8 cellular contexts compared by ENCODE assay signal in genomic region chr5:73497537-73498056, GRCh38. TPM values are rescaled to one million over a fixed set of nuclear protein-coding genes. Genes with fewer than 3 reads are reported as not detected.
DNase-seq lines count a peak whose midpoint lies in the region; ATAC-seq, FAIRE-seq and TF ChIP-seq lines count a peak whose summit lies in the region.

No MANE protein-coding gene starts in this region.

- H3K27ac ChIP-seq in AG04450 (ENCODE audit: low read depth, low read length) (peak overlapping the region; percentile 88), K562 (ENCODE audit: extremely low read depth, low read depth, low read length) (peak overlapping the region; percentile 98), urinary bladder (ENCODE audit: low read depth) (no peak overlapping the region)

- intact Hi-C loops in K562 (cut with micrococcal nuclease) = loop anchor here (5.0 kb wide), 1 partner anchor 45 kb away; no protein-coding TSS in a partner anchor

- H3K27me3 Mint-ChIP-seq in memory B cell = peaks cover 2% of the 10 kb centered on the region

- H3K36me3 ChIP-seq in K562 (ENCODE audit: control insufficient read depth, insufficient read depth, low read length) (peaks cover 34% of the 10 kb centered on the region), urinary bladder (ENCODE audit: insufficient read depth) (peaks cover 6% of the 10 kb centered on the region)

- 1% methylated on average over 15 of the region's 15 CpGs for WGBS in K562 (ENCODE audit: insufficient coverage, low coverage, missing lambda C conversion rate)
- WGBS in urinary bladder = 23% methylated on average over 15 of the region's 15 CpGs

- TF ChIP-seq CTCF in AG04450 (IDR thresholded peaks at IDR 0.05; ENCODE audit: low read depth, low read length) (no peak), K562 (IDR thresholded peaks at IDR 0.05 in 2 of 3, conservative IDR thresholded peaks at IDR 0.05 in 1 of 3; ENCODE audit: insufficient read depth in 2 of 3, low read depth in 1 of 3, low read length in 3 of 3) (no peak)

- peak overlapping the region; percentile 99 to 100 for H3K9ac ChIP-seq in K562 (ENCODE audit: insufficient read depth in 1 of 2, low read depth in 2 of 2, low read length in 2 of 2)

- peak overlapping the region; percentile 100 for H3K27ac Mint-ChIP-seq in memory B cell

- H3K27me3 ChIP-seq in AG04450 (ENCODE audit: control insufficient read depth, insufficient read depth, low read length) (no peaks in the 10 kb centered on the region), K562 (ENCODE audit: control insufficient read depth in 2 of 2, insufficient read depth in 2 of 2, low read length in 2 of 2) (no peaks in the 10 kb centered on the region)

- peak; percentile 54 for FAIRE-seq in K562 (lab: Jason Lieb, UNC)

- peak overlapping the region; percentile 84 for H2AFZ ChIP-seq in K562 (ENCODE audit: low read depth, low read length)

- peak overlapping the region; percentile 99 for H3K4me3 Mint-ChIP-seq in memory B cell

- no peak for TF ChIP-seq POLR2A in K562 (conservative IDR thresholded peaks at IDR 0.05)

- no peaks in the 10 kb centered on the region for H3K9me1 ChIP-seq in K562 (ENCODE audit: control insufficient read depth, insufficient read depth, low read length)

- no peak for TF ChIP-seq EP300 in K562 (IDR thresholded peaks at IDR 0.05; ENCODE audit: low read length)

- H3K4me1 ChIP-seq in K562 (replicated peaks in 1 of 2; ENCODE audit: control insufficient read depth in 2 of 2, insufficient read depth in 2 of 2, low read length in 2 of 2) = peaks cover 3% of the 10 kb centered on the region in 2 experiments; a peak in 4 of 5 replicates
- no peaks in the 10 kb centered on the region for H3K4me1 ChIP-seq in urinary bladder (ENCODE audit: insufficient read depth)

- in situ Hi-C loops in K562 (cut with MboI) = no loop called here

- H3K36me3 Mint-ChIP-seq in memory B cell = peaks cover 13% of the 10 kb centered on the region

- peak overlapping the region; percentile 86 for H3K4me3 ChIP-seq in AG04450 (ENCODE audit: low read depth, low read length)
- peak overlapping the region; percentile 93 for H3K4me3 ChIP-seq in K562
- peak overlapping the region; percentile 96 for H3K4me3 ChIP-seq in urinary bladder (ENCODE audit: low read depth, low read length)

- H4K20me1 ChIP-seq in K562 (replicated peaks; ENCODE audit: control insufficient read depth, insufficient read depth, low read length) = peaks cover 9% of the 10 kb centered on the region; the same call in 1 of the 2 replicates

- H3K4me1 Mint-ChIP-seq in memory B cell = peaks cover 22% of the 10 kb centered on the region

- peak; percentile 7 for ATAC-seq in K562
- no peak for ATAC-seq in memory B cell (ENCODE audit: low read depth)
- no peak for ATAC-seq in GM18498 (IDR thresholded peaks at IDR 0.05; ENCODE audit: unreplicated experiment)

- CTCF ChIA-PET in AG04450 (lab: Charles Lee) (interaction anchor here (0.7 to 3.7 kb wide), 8 partner anchors 10 to 374 kb away, joined by 3 to 25 read pairs (median 4); no protein-coding TSS in a partner anchor), K562 (lab: Yijun Ruan, JAX; ENCODE audit: low intra/inter-chr PET ratio) (no interaction called here)

- no peak for TF ChIP-seq RAD21 in K562 (CRISPR knock-in tag; conservative IDR thresholded peaks at IDR 0.05 in 1 of 2, IDR thresholded peaks at IDR 0.05 in 1 of 2)

- H3K9me3 ChIP-seq in AG04450 (ENCODE audit: control insufficient read depth, insufficient read depth, low read length) = no peaks in the 10 kb centered on the region; the same call in 1 of the 2 replicates
- H3K9me3 ChIP-seq in K562 (replicated peaks; ENCODE audit: control insufficient read depth, insufficient read depth, low read depth, low read length) = no peaks in the 10 kb centered on the region

- TSS peak; percentile 84 for BruUV-seq in K562 (replicated peaks; lab: Mats Ljungman, UMichigan)

- peak overlapping the region; percentile 85 for H3K4me2 ChIP-seq in K562 (ENCODE audit: insufficient read depth, low read length)

- no peaks in the 10 kb centered on the region for H3K9me3 Mint-ChIP-seq in memory B cell

- H3K79me2 ChIP-seq in K562 (ENCODE audit: control insufficient read depth, insufficient read depth, low read length) = peaks cover 53% of the 10 kb centered on the region

- POLR2A ChIA-PET in AG04450 (lab: Yijun Ruan, JAX) = interaction anchor here (0.5 to 1.9 kb wide), 3 partner anchors 10 to 1010 kb away, joined by 3 to 8 read pairs (median 5); partner anchors contain the start of gene FOXD1
- POLR2A ChIA-PET in K562 (lab: Yijun Ruan, JAX) = interaction anchor here (0.7 to 2.5 kb wide), 12 partner anchors 9 to 509 kb away, joined by 3 to 29 read pairs (median 4); partner anchors contain the start of gene FOXD1

- DNase-seq in AG04450 (ENCODE audit: low read depth, low spot score) = no peak
- DNase-seq in HT-29 (ENCODE audit: low spot score) = peak; percentile 12
- DNase-seq in K562 (ENCODE audit: extremely low read depth in 1 of 4, low spot score in 3 of 4) = no peak
- no peak for DNase-seq in memory B cell (ENCODE audit: low spot score in 2 of 2)
- no peak for DNase-seq in SW 1271 (lab: John Stamatoyannopoulos, UW)
- DNase-seq in stimulated activated CD4-positive, alpha-beta T cell treated with anti-CD3 and anti-CD28 coated beads, Interleukin-1b, Interleukin-23, amount 100 ng/mL, for 48 hours = no peak

TF ChIP-seq in K562, 482 proteins besides CTCF, POLR2A, EP300 and RAD21 (continues in another document):
- peak; percentile 0; the same call in 1 of the 2 replicates for TF ChIP-seq VEZF1 (CRISPR knock-in tag; IDR thresholded peaks at IDR 0.05)

RNA-seq across cellular contexts. Expression of gene BTF3, which starts 0.6 kb away (rescaled TPM):
- polyA plus RNA-seq in AG04450 (2011; rRNA removed) (707 and 755 TPM in 2 replicates), K562 (2011; rRNA removed) (761 and 848 TPM in 2 replicates), K562 (2014; fragmentation: Illumina TruSeq; extraction: Trizol) (1,456 and 1,637 TPM in 2 replicates), K562 (2014; fragmentation: Nextera tagmentation; extraction: Ambion mirVana) (1,000 to 10,000 TPM; 1,000 to 1,004 TPM), K562 (2014; rRNA removed) (860 and 925 TPM in 2 replicates), urinary bladder (712 TPM)
- polyA minus RNA-seq in AG04450 (2011; rRNA and poly(A)+ RNA removed) = 359 and 427 TPM in 2 replicates
- total RNA-seq in HT-29 (2014; rRNA removed; shearing (Covaris generic)) = 233 and 255 TPM in 2 replicates
- total RNA-seq in K562 (2011; cell fraction: chromatin; rRNA removed; ENCODE audit: low replicate concordance) = 52.4 and 105 TPM in 2 replicates
- 77.4 and 82.7 TPM in 2 replicates for total RNA-seq in K562 (2011; cell fraction: nucleolus; rRNA removed)
- 133 and 210 TPM in 2 replicates for total RNA-seq in K562 (2011; cell fraction: nucleoplasm; rRNA removed)
- total RNA-seq in K562 (2014; rRNA removed) (500 and 534 TPM in 2 replicates), K562 (2014; rRNA removed; fragmentation: Illumina TruSeq; extraction: Trizol) (775 and 842 TPM in 2 replicates), K562 (2015; rRNA removed; fragmentation: Illumina TruSeq; extraction: Trizol) (754 and 814 TPM in 2 replicates), K562 (2021) (808 and 883 TPM in 2 replicates), urinary bladder (324 TPM)
- polyA plus RNA-seq in K562 (2011; cell fraction: cytosol; rRNA removed) = 199 and 413 TPM in 2 replicates
- polyA plus RNA-seq in K562 (2011; cell fraction: nucleus; rRNA removed) = 206 and 312 TPM in 2 replicates
- 1,014 and 1,078 TPM in 2 replicates for polyA plus RNA-seq in K562 (2012)
- 882 and 931 TPM in 2 replicates for polyA minus RNA-seq in K562 (2011; rRNA and poly(A)+ RNA removed)
- polyA minus RNA-seq in K562 (2011; cell fraction: cytosol; rRNA and poly(A)+ RNA removed) = 300 and 339 TPM in 2 replicates
- 52.6 and 126 TPM in 2 replicates for polyA minus RNA-seq in K562 (2011; cell fraction: nucleus; rRNA and poly(A)+ RNA removed)

RNA-seq across cellular contexts. Expression of gene FOXD1, which starts 49.0 kb away (rescaled TPM):
- polyA plus RNA-seq in AG04450 (2011; rRNA removed) (7.5 and 8.4 TPM in 2 replicates), K562 (2011; rRNA removed) (0.03 TPM in 2 replicates), K562 (2014; fragmentation: Illumina TruSeq; extraction: Trizol) (0.06 and 0.10 TPM in 2 replicates), K562 (2014; fragmentation: Nextera tagmentation; extraction: Ambion mirVana) (not detected), K562 (2014; rRNA removed) (0.20 TPM in 1 of 2 replicates, not detected in the other), urinary bladder (0.30 TPM)
- polyA minus RNA-seq in AG04450 (2011; rRNA and poly(A)+ RNA removed) = 3.7 and 3.9 TPM in 2 replicates
- 0.20 and 0.31 TPM in 2 replicates for total RNA-seq in HT-29 (2014; rRNA removed; shearing (Covaris generic))
- total RNA-seq in K562 (2011; cell fraction: chromatin; rRNA removed; ENCODE audit: low replicate concordance) = not detected in 2 replicates
- total RNA-seq in K562 (2011; cell fraction: nucleolus; rRNA removed) = 0.17 and 0.26 TPM in 2 replicates
- total RNA-seq in K562 (2011; cell fraction: nucleoplasm; rRNA removed) = 0.23 and 0.81 TPM in 2 replicates
- total RNA-seq in K562 (2014; rRNA removed) (0.33 TPM in 1 of 2 replicates, not detected in the other), K562 (2014; rRNA removed; fragmentation: Illumina TruSeq; extraction: Trizol) (0.07 TPM in 1 of 2 replicates, not detected in the other), K562 (2015; rRNA removed; fragmentation: Illumina TruSeq; extraction: Trizol) (not detected in 2 replicates), K562 (2021) (0.22 and 0.40 TPM in 2 replicates), urinary bladder (0.58 TPM)
- polyA plus RNA-seq in K562 (2011; cell fraction: cytosol; rRNA removed) = 0.04 and 0.06 TPM in 2 replicates
- polyA plus RNA-seq in K562 (2011; cell fraction: nucleus; rRNA removed) = 0.06 and 0.18 TPM in 2 replicates
- 0.07 and 0.09 TPM in 2 replicates for polyA plus RNA-seq in K562 (2012)
- polyA minus RNA-seq in K562 (2011; rRNA and poly(A)+ RNA removed) = not detected in 2 replicates
- polyA minus RNA-seq in K562 (2011; cell fraction: cytosol; rRNA and poly(A)+ RNA removed) = not detected in 2 replicates
- 0.13 TPM in 1 of 2 replicates, not detected in the other for polyA minus RNA-seq in K562 (2011; cell fraction: nucleus; rRNA and poly(A)+ RNA removed)
